8 cellular contexts compared by ENCODE assay signal in the genomic region with DNA sequence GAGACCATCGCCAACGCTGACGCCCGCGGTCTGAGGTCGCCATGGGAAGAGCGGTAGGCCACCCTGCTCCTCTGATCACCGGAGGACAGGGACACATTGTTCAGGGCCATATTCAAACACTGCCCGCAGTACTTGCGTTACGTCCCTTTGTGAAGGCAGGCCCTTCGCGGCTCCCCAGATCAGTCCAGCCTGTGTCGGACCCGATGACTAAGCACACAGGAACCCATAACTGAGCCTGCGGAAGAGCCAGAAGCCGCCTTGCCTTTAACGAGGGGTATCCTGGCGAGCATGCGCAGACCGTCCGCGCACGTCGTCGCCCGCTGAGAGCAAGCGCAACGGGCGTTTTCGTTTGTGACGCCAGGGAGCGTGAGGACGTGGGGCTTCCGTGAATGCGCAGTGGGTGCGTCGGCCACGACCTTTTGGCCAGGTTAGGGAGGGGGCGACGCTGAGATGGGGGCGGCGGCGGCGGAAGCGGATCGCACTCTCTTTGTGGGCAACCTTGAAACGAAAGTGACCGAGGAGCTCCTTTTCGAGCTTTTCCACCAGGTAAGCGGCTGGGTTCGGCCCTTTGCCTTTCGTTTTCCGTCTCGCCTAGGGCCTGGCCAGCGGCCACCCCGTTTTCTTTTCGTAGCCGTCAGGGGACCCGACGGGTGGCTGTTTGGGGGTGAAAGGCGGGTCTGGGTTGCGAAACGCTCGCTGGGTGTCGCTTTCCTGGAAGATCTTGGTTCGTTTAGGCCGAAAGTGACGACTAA. TPM values are rescaled to one million over a fixed set of nuclear protein-coding genes. Genes with fewer than 3 reads are reported as not detected.
DNase-seq lines count a peak whose midpoint lies in the region; ATAC-seq and TF ChIP-seq lines count a peak whose summit lies in the region.

C11orf71 (minus strand) TSS at position 290 of the 752 bp plus-strand sequence; CDS start at position 110, 180 bp downstream.
A gene with protein sequence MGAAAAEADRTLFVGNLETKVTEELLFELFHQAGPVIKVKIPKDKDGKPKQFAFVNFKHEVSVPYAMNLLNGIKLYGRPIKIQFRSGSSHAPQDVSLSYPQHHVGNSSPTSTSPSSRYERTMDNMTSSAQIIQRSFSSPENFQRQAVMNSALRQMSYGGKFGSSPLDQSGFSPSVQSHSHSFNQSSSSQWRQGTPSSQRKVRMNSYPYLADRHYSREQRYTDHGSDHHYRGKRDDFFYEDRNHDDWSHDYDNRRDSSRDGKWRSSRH (plus strand): TSS at position 445 of the 752 bp plus-strand sequence. CDS start 6 bp downstream, at position 451.

- peak within 1 kb of the TSS; percentile 86 to 96 for H3K4me3 ChIP-seq in CD4-positive, alpha-beta memory T cell (ENCODE audit: low read length in 2 of 2)
- H3K4me3 ChIP-seq in ectodermal cell (ENCODE audit: insufficient read depth, low read depth, low read length) = peak within 1 kb of the TSS; percentile 95
- H3K4me3 ChIP-seq in lower lobe of right lung = peak within 1 kb of the TSS; percentile 74

- H3K27me3 Mint-ChIP-seq in CD4-positive, alpha-beta memory T cell = no peaks in the 10 kb centered on the region
- H3K27me3 Mint-ChIP-seq in activated CD8-positive, alpha-beta T cell treated with anti-CD3 and anti-CD28 coated beads for 36 hours = no peaks in the 10 kb centered on the region

- peaks cover 5% of the 10 kb centered on the region for H3K36me3 ChIP-seq in CD4-positive, alpha-beta memory T cell (ENCODE audit: insufficient read depth, low read length)
- H3K36me3 ChIP-seq in ectodermal cell (ENCODE audit: control insufficient read depth, insufficient read depth, low read length) = peaks cover 5% of the 10 kb centered on the region
- peaks cover 12% of the 10 kb centered on the region for H3K36me3 ChIP-seq in lower lobe of right lung

- ATAC-seq in GM19438 (IDR thresholded peaks at IDR 0.05; ENCODE audit: low read depth, unreplicated experiment) (peak; percentile 95), HG03575 (IDR thresholded peaks at IDR 0.05; ENCODE audit: extremely low read depth, insufficient number of reproducible peaks, low FRiP score, unreplicated experiment) (peak; percentile 86), lower lobe of right lung (peak; percentile 95 to 98)
- ATAC-seq in activated CD8-positive, alpha-beta T cell treated with anti-CD3 and anti-CD28 coated beads for 36 hours = peak; percentile 96

- TF ChIP-seq CTCF in activated CD8-positive, alpha-beta T cell treated with anti-CD3 and anti-CD28 coated beads for 36 hours (IDR thresholded peaks at IDR 0.05) = no peak
- TF ChIP-seq CTCF in lower lobe of right lung (IDR thresholded peaks at IDR 0.05) = peak; percentile 11

- no peaks in the 10 kb centered on the region for H3K9me3 Mint-ChIP-seq in CD4-positive, alpha-beta memory T cell
- H3K9me3 Mint-ChIP-seq in activated CD8-positive, alpha-beta T cell treated with anti-CD3 and anti-CD28 coated beads for 36 hours = no peaks in the 10 kb centered on the region

- peak within 1 kb of the TSS; percentile 92 to 99 (median 97) for H3K4me3 Mint-ChIP-seq in CD4-positive, alpha-beta memory T cell
- H3K4me3 Mint-ChIP-seq in activated CD8-positive, alpha-beta T cell treated with anti-CD3 and anti-CD28 coated beads for 36 hours = peak within 1 kb of the TSS; percentile 97

- H3K27ac ChIP-seq in CD4-positive, alpha-beta memory T cell (ENCODE audit: low read depth, low read length) = peak within 1 kb of the TSS; percentile 97
- H3K27ac ChIP-seq in ectodermal cell (ENCODE audit: insufficient read depth, low read depth, low read length, poor library complexity, severe bottlenecking) (peak within 1 kb of the TSS; percentile 95), lower lobe of right lung (peak within 1 kb of the TSS; percentile 98)

- intact Hi-C loops in CD4-positive, alpha-beta memory T cell (cut with micrococcal nuclease) = loop anchor here (1.0 to 5.0 kb wide), 6 partner anchors 39 to 1083 kb away; partner anchors contain the start of genes REXO2 and USP28
- intact Hi-C loops in activated CD8-positive, alpha-beta T cell treated with anti-CD3 and anti-CD28 coated beads for 36 hours (cut with micrococcal nuclease) = loop anchor here (2.0 kb wide), 1 partner anchor 38 kb away; the partner anchor contains the start of gene REXO2
- intact Hi-C loops in lower lobe of right lung (cut with DNase I) = no loop called here

- POLR2A ChIA-PET in CD4-positive, alpha-beta memory T cell (lab: Charles Lee; ENCODE audit: partially characterized antibody) = interaction anchor here (0.7 to 3.1 kb wide), 5 partner anchors 11 to 217 kb away, joined by 3 to 25 read pairs (median 3); partner anchors contain the start of gene REXO2
- POLR2A ChIA-PET in activated CD8-positive, alpha-beta T cell treated with anti-CD3 and anti-CD28 coated beads for 36 hours (lab: Charles Lee) = no interaction called here

- DNase-seq in CD4-positive, alpha-beta memory T cell = peak; percentile 96 to 98 (median 98)
- DNase-seq in NCI-H82 treated with DMSO at 0.1 percent for 48 hours (lab: John Stamatoyannopoulos, UW; ENCODE audit: unreplicated experiment) = peak; percentile 76
- DNase-seq in activated CD8-positive, alpha-beta T cell treated with anti-CD3 and anti-CD28 coated beads for 36 hours = peak; percentile 98
- peak; percentile 99 for DNase-seq in lower lobe of right lung
- peak; percentile 96 to 98 (median 96) for DNase-seq in stimulated activated CD4-positive, alpha-beta T cell treated with anti-CD3 and anti-CD28 coated beads, TNF-alpha, amount 100 ng/mL, for 24 hours (ENCODE audit: low read depth in 3 of 3)

- H3K27me3 ChIP-seq in CD4-positive, alpha-beta memory T cell (ENCODE audit: insufficient read depth, low read length) = no peaks in the 10 kb centered on the region
- H3K27me3 ChIP-seq in ectodermal cell (ENCODE audit: control insufficient read depth, insufficient read depth, low read length, poor library complexity, severe bottlenecking) (no peaks in the 10 kb centered on the region), lower lobe of right lung (ENCODE audit: low read depth) (no peaks in the 10 kb centered on the region)

- WGBS in ectodermal cell, 2 experiments = 0% methylated on average over 69 of the region's 69 CpGs

- H3K4me1 Mint-ChIP-seq in CD4-positive, alpha-beta memory T cell = peaks cover 33 to 63% (median 48%) of the 10 kb centered on the region in 4 donors
- peaks cover 43% of the 10 kb centered on the region for H3K4me1 Mint-ChIP-seq in activated CD8-positive, alpha-beta T cell treated with anti-CD3 and anti-CD28 coated beads for 36 hours (ENCODE audit: low read depth)

- CTCF ChIA-PET in CD4-positive, alpha-beta memory T cell (lab: Charles Lee; ENCODE audit: partially characterized antibody) = no interaction called here
- CTCF ChIA-PET in activated CD8-positive, alpha-beta T cell treated with anti-CD3 and anti-CD28 coated beads for 36 hours (lab: Charles Lee) = interaction anchor here (0.8 to 1.2 kb wide), 2 partner anchors 11 to 53 kb away, joined by 3 read pairs; no protein-coding TSS in a partner anchor

- H3K27ac Mint-ChIP-seq in CD4-positive, alpha-beta memory T cell = peak within 1 kb of the TSS; percentile 97 to 99 (median 99)
- H3K27ac Mint-ChIP-seq in activated CD8-positive, alpha-beta T cell treated with anti-CD3 and anti-CD28 coated beads for 36 hours = peak within 1 kb of the TSS; percentile 99

- peaks cover 55% of the 10 kb centered on the region for H3K4me1 ChIP-seq in CD4-positive, alpha-beta memory T cell (ENCODE audit: insufficient read depth, low read length)
- H3K4me1 ChIP-seq in ectodermal cell (ENCODE audit: control insufficient read depth, insufficient read depth, low read length) (no peaks in the 10 kb centered on the region), lower lobe of right lung (peaks cover 58% of the 10 kb centered on the region)

- H3K36me3 Mint-ChIP-seq in CD4-positive, alpha-beta memory T cell = peaks cover 14 to 33% of the 10 kb centered on the region in 2 donors
- H3K36me3 Mint-ChIP-seq in activated CD8-positive, alpha-beta T cell treated with anti-CD3 and anti-CD28 coated beads for 36 hours (ENCODE audit: low read depth) = peaks cover 38% of the 10 kb centered on the region

- no peaks in the 10 kb centered on the region for H3K9me3 ChIP-seq in CD4-positive, alpha-beta memory T cell (ENCODE audit: control insufficient read depth in 1 of 2, low read length in 2 of 2)
- no peaks in the 10 kb centered on the region for H3K9me3 ChIP-seq in ectodermal cell (ENCODE audit: control insufficient read depth, low read length)
- no peaks in the 10 kb centered on the region for H3K9me3 ChIP-seq in lower lobe of right lung

RNA-seq across cellular contexts. Expression of gene C11orf71, which starts in this region (rescaled TPM):
- total RNA-seq in CD4-positive, alpha-beta memory T cell = 10 to 100 TPM; 15.1 to 15.6 TPM
- 10 to 100 TPM; 12.8 to 13.9 TPM for polyA plus RNA-seq in CD4-positive, alpha-beta memory T cell
- 1 to 10 TPM; 6.4 to 6.6 TPM for total RNA-seq in activated CD8-positive, alpha-beta T cell treated with anti-CD3 and anti-CD28 coated beads for 36 hours
- polyA plus RNA-seq in ectodermal cell (2013, experiment 1 of 4) = 8.1 TPM
- polyA plus RNA-seq in ectodermal cell (2013, experiment 2 of 4) = 7.0 TPM
- polyA plus RNA-seq in ectodermal cell (2013, experiment 3 of 4) = 5.8 TPM
- 7.8 TPM for polyA plus RNA-seq in ectodermal cell (2013, experiment 4 of 4)
- 8.7 TPM for total RNA-seq in lower lobe of right lung

RNA-seq across cellular contexts. Expression of the second gene that starts in this region (rescaled TPM):
- 10 to 100 TPM; 35.8 to 43.0 TPM for total RNA-seq in CD4-positive, alpha-beta memory T cell
- 10 to 100 TPM; 23.1 to 39.8 TPM for polyA plus RNA-seq in CD4-positive, alpha-beta memory T cell
- total RNA-seq in activated CD8-positive, alpha-beta T cell treated with anti-CD3 and anti-CD28 coated beads for 36 hours = 10 to 100 TPM; 51.4 to 52.6 TPM
- 38.3 TPM for polyA plus RNA-seq in ectodermal cell (2013, experiment 1 of 4)
- 43.9 TPM for polyA plus RNA-seq in ectodermal cell (2013, experiment 2 of 4)
- 34.0 TPM for polyA plus RNA-seq in ectodermal cell (2013, experiment 3 of 4)
- 35.7 TPM for polyA plus RNA-seq in ectodermal cell (2013, experiment 4 of 4)
- total RNA-seq in lower lobe of right lung = 25.8 TPM

Comparison
In these comparisons a context has a peak if more than half of its experiments do, and no peak if none do; other contexts are left out.
1. Peak in every context shown above with its lines: DNase-seq, ATAC-seq, H3K4me3 ChIP-seq and H3K27ac ChIP-seq.